Comparison of ENCODE assay signal across 8 cellular contexts in genomic region chr6:32185620-32186495, GRCh38. TPM values are rescaled to one million over a fixed set of nuclear protein-coding genes. Genes with fewer than 3 reads are reported as not detected.
DNase-seq lines count a peak whose midpoint lies in the region; ATAC-seq, FAIRE-seq and TF ChIP-seq lines count a peak whose summit lies in the region.
"Not testable (repeated sequence)": the region's sequence is repeated elsewhere in the genome, so short reads cannot be mapped to it uniquely, and the experiment has no call there.

No MANE protein-coding gene starts in this region.

- H3K27me3 Mint-ChIP-seq in WTC11 (ENCODE audit: low read depth); astrocyte (ENCODE audit: low read depth, unreplicated experiment): not testable (repeated sequence)

- H3K27me3 ChIP-seq in astrocyte (ENCODE audit: insufficient read depth, low read length); lung (ENCODE audit: control insufficient read depth, insufficient read depth); vagina: not testable (repeated sequence)

- WGBS in lung, 2 donors: 37 to 61% methylated on average over 16 of the region's 16 CpGs

- H3K4me3 Mint-ChIP-seq in WTC11: not testable (repeated sequence)
- peak overlapping the region; percentile 66 for H3K4me3 Mint-ChIP-seq in astrocyte (ENCODE audit: unreplicated experiment)

- POLR2A ChIA-PET in WTC11 (lab: Charles Lee): not testable (repeated sequence)

- not testable (repeated sequence) for H3K9me3 Mint-ChIP-seq in WTC11; astrocyte (ENCODE audit: unreplicated experiment)

- H3K9ac ChIP-seq in astrocyte (ENCODE audit: low read length): peak overlapping the region; percentile 35

- peak; percentile 69 for DNase-seq in GM04504 (ENCODE audit: low read depth)
- DNase-seq in NCI-H82 treated with DMSO at 0.1 percent for 48 hours (lab: John Stamatoyannopoulos, UW; ENCODE audit: unreplicated experiment): peak; percentile 49
- DNase-seq in WTC11 (ENCODE audit: low spot score): peak; percentile 53
- peak; percentile 82 for DNase-seq in astrocyte (ENCODE audit: low read depth)
- peak; percentile 89 for DNase-seq in fibroblast of gingiva (ENCODE audit: low read depth)
- peak; percentile 85 for DNase-seq in lung (ENCODE audit: low spot score)
- not testable (repeated sequence) for DNase-seq in vagina (ENCODE audit: extremely low spot score in 2 of 2)

- H3K36me3 Mint-ChIP-seq in WTC11 (peaks cover 29% of the 10 kb centered on the region), astrocyte (ENCODE audit: low read depth, unreplicated experiment) (peaks cover 22% of the 10 kb centered on the region)

- not testable (repeated sequence) for H3K9me3 ChIP-seq in astrocyte (ENCODE audit: insufficient read depth, low read depth, low read length); lung (ENCODE audit: control insufficient read depth in 2 of 2, insufficient read depth in 1 of 2, low read length in 1 of 2); vagina

- peaks cover 29% of the 10 kb centered on the region for H3K79me2 ChIP-seq in astrocyte (ENCODE audit: insufficient read depth, low read length)

- H3K36me3 ChIP-seq in astrocyte (ENCODE audit: insufficient read depth, low read length) (peaks cover 18% of the 10 kb centered on the region), lung (ENCODE audit: control insufficient read depth in 2 of 2, insufficient read depth in 2 of 2, low read length in 2 of 2) (peaks cover 0 to 24% of the 10 kb centered on the region in 2 donors), vagina (peaks cover 0 to 20% of the 10 kb centered on the region in 2 donors)

- H3K4me2 ChIP-seq in astrocyte (ENCODE audit: low read length): peak overlapping the region; percentile 41

- peak; percentile 5 for FAIRE-seq in astrocyte (lab: Jason Lieb, UNC)

- H3K27ac ChIP-seq in astrocyte (ENCODE audit: low read depth, low read length) (peak overlapping the region; percentile 37), lung (ENCODE audit: low read depth in 1 of 2, low read length in 1 of 2) (peak overlapping the region; percentile 76 to 80), skin epidermis (peak overlapping the region in 16 of 21 experiments; percentile 7 to 100 (median 63)), vagina (peak overlapping the region; percentile 99)

- H3K4me3 ChIP-seq in astrocyte (ENCODE audit: insufficient read depth, low read depth, low read length); lung; skin epidermis; vagina: not testable (repeated sequence)

- intact Hi-C loops in vagina (cut with DNase I): loop anchor here (10.0 kb wide), 1 partner anchor 1019 kb away; the partner anchor contains the start of genes HSD17B8, RING1, RXRB and SLC39A7

- H4K20me1 ChIP-seq in astrocyte (ENCODE audit: insufficient read depth, low read length): not testable (repeated sequence)

- H3K4me1 Mint-ChIP-seq in WTC11: peaks cover 20% of the 10 kb centered on the region
- peaks cover 26% of the 10 kb centered on the region for H3K4me1 Mint-ChIP-seq in astrocyte (ENCODE audit: low read depth, unreplicated experiment)

- ATAC-seq in WTC11 (peak; percentile 49), lung (ENCODE audit: insufficient read depth, low FRiP score) (peak; percentile 46)

- peak overlapping the region; percentile 90 for H3K27ac Mint-ChIP-seq in WTC11
- peak overlapping the region; percentile 91 for H3K27ac Mint-ChIP-seq in astrocyte (ENCODE audit: unreplicated experiment)

- TF ChIP-seq CTCF in WTC11 (IDR thresholded peaks at IDR 0.05); astrocyte (IDR thresholded peaks at IDR 0.05; ENCODE audit: insufficient read depth, low read depth, low read length); lung (IDR thresholded peaks at IDR 0.05; ENCODE audit: control extremely low read depth, extremely low read depth); vagina (IDR thresholded peaks at IDR 0.05): not testable (repeated sequence)

- CTCF ChIA-PET in WTC11 (lab: Charles Lee): interaction anchor here (0.8 to 1.0 kb wide), 2 partner anchors 10 to 24 kb away, joined by 3 to 8 read pairs; no protein-coding TSS in a partner anchor

- H3K4me1 ChIP-seq in astrocyte (ENCODE audit: insufficient read depth, low read length) (peaks cover 20% of the 10 kb centered on the region), lung (ENCODE audit: control insufficient read depth in 2 of 2, insufficient read depth in 2 of 2, low read length in 2 of 2) (peaks cover 0 to 19% of the 10 kb centered on the region in 2 donors), vagina (peaks cover 53% of the 10 kb centered on the region)

- H2AFZ ChIP-seq in astrocyte (ENCODE audit: low read depth, low read length): not testable (repeated sequence)

- not testable (repeated sequence) for TF ChIP-seq POLR2A in vagina (IDR thresholded peaks at IDR 0.05)

RNA-seq across cellular contexts. Expression of gene AGER, which starts 1.8 kb away (rescaled TPM):
- total RNA-seq in WTC11 (2021) (17.7 to 20.0 TPM (median 18.1 TPM) in 3 replicates), astrocyte (7.5 and 9.9 TPM in 2 replicates), lung (100 to 1,000 TPM; 178 to 342 TPM), vagina (8.1 TPM)
- 1,000 to 10,000 TPM in 1 of 2 donors, 100 to 1,000 TPM in 1; 352 to 1,487 TPM for polyA plus RNA-seq in lung

RNA-seq across cellular contexts. Expression of gene PBX2, which starts 4.1 kb away (rescaled TPM):
- total RNA-seq in WTC11 (2021) (130 to 165 TPM (median 150 TPM) in 3 replicates), astrocyte (80.7 and 83.7 TPM in 2 replicates), lung (100 to 1,000 TPM in 1 of 2 donors, 10 to 100 TPM in 1; 86.7 to 128 TPM), vagina (49.4 TPM)
- polyA plus RNA-seq in lung: 10 to 100 TPM; 56.0 to 85.2 TPM

RNA-seq across cellular contexts. Expression of gene GPSM3, which starts 6.6 kb away (rescaled TPM):
- 10.0 to 14.0 TPM (median 13.1 TPM) in 3 replicates for total RNA-seq in WTC11 (2021)
- total RNA-seq in astrocyte: 9.6 and 10.2 TPM in 2 replicates
- 10 to 100 TPM in 1 of 2 donors, 1 to 10 TPM in 1; 8.1 to 54.0 TPM for total RNA-seq in lung
- polyA plus RNA-seq in lung: 100 to 1,000 TPM in 1 of 2 donors, 10 to 100 TPM in 1; 40.7 to 145 TPM
- 16.2 TPM for total RNA-seq in vagina

RNA-seq across cellular contexts. Expression of gene RNF5, which starts 7.7 kb away (rescaled TPM):
- total RNA-seq in WTC11 (2021): 108 to 114 TPM (median 111 TPM) in 3 replicates
- total RNA-seq in astrocyte: 59.0 and 60.0 TPM in 2 replicates
- 10 to 100 TPM; 45.2 to 66.7 TPM for total RNA-seq in lung
- 10 to 100 TPM; 56.3 to 94.4 TPM for polyA plus RNA-seq in lung
- 48.4 TPM for total RNA-seq in vagina

RNA-seq across cellular contexts. Expression of gene AGPAT1, which starts 10.0 kb away (rescaled TPM):
- total RNA-seq in WTC11 (2021) (84.5 to 88.9 TPM (median 87.5 TPM) in 3 replicates), astrocyte (94.8 and 98.1 TPM in 2 replicates), lung (10 to 100 TPM; 24.7 to 52.6 TPM), vagina (35.1 TPM)
- 10 to 100 TPM; 32.1 to 48.9 TPM for polyA plus RNA-seq in lung

Comparison
In these comparisons a context has a peak if more than half of its experiments do, and no peak if none do; other contexts are left out.
1. H3K27ac ChIP-seq: peak in every context shown above with its lines; median percentile 99 in vagina; 78 in lung; 63 in skin epidermis; 37 in astrocyte.